Comparison of ENCODE assay signal across 18 cellular contexts in genomic region chr17:44193326-44194084, GRCh38. TPM values are rescaled to one million over a fixed set of nuclear protein-coding genes. Genes with fewer than 3 reads are reported as not detected.
DNase-seq lines count a peak whose midpoint lies in the region; ATAC-seq and TF ChIP-seq lines count a peak whose summit lies in the region.
"Had no signal": no experiment of that assay in that cellular context is flagged by ENCODE, and none has a peak within 500 bp of the region (broad histone marks: within the 10 kb centered on the region; RNA-seq: fewer than 3 reads in every experiment).

No MANE protein-coding gene starts in this region.

- no peak overlapping the region for H3K27ac ChIP-seq in CD4-positive, alpha-beta T cell (ENCODE audit: low read depth, low read length)
- H3K27ac ChIP-seq in HEK293 (ENCODE audit: extremely low read depth, low read depth, low read length) (peak overlapping the region; percentile 71), neutrophil (peak overlapping the region; percentile 42)
- H3K27ac ChIP-seq: pancreas had no signal

- no peak for DNase-seq in CD4-positive, alpha-beta T cell
- DNase-seq in activated effector memory CD4-positive, alpha-beta T cell treated with anti-CD3 and anti-CD28 coated beads, Interleukin-2, amount 50 U/mL, for 16 hours = no peak
- DNase-seq in cerebellar cortex (ENCODE audit: low spot score) = no peak
- DNase-seq in DMS 273 (lab: John Stamatoyannopoulos, UW; ENCODE audit: unreplicated experiment) = no peak
- DNase-seq: DMS79 treated with DMSO at 0.1 percent for 48 hours; effector CD4-positive, alpha-beta T cell; mucosa of descending colon; NCI-H1105; NCI-H82; RPMI8226; stimulated activated CD4-positive, alpha-beta T cell treated with anti-CD3 and anti-CD28 coated beads, Interleukin-4, amount 100 ng/mL, for 1 hour; transverse colon had no signal

- no peaks in the 10 kb centered on the region for H3K4me1 ChIP-seq in HEK293 (ENCODE audit: control insufficient read depth, insufficient read depth, low read length)
- H3K4me1 ChIP-seq in neutrophil (ENCODE audit: control insufficient read depth in 1 of 2, insufficient read depth in 1 of 2, low read depth in 1 of 2, low read length in 1 of 2) = peaks cover 26 to 32% of the 10 kb centered on the region in 2 experiments

- no peaks in the 10 kb centered on the region for H3K9me3 Mint-ChIP-seq in CD4-positive, alpha-beta T cell
- no peaks in the 10 kb centered on the region for H3K9me3 Mint-ChIP-seq in dendritic cell treated with granulocyte-macrophage colony-stimulating factor and Interleukin-4, amounts not matched to agents 40 ng/mL and 50 ng/mL, for 4 days
- H3K9me3 Mint-ChIP-seq: activated naive CD4-positive, alpha-beta T cell treated with anti-CD3 and anti-CD28 coated beads, Interleukin-2, amount 50 U/mL, for 24 hours had no signal

- peak overlapping the region; percentile 34 for H3K4me3 Mint-ChIP-seq in CD4-positive, alpha-beta T cell
- H3K4me3 Mint-ChIP-seq in dendritic cell treated with granulocyte-macrophage colony-stimulating factor and Interleukin-4, amounts not matched to agents 40 ng/mL and 50 ng/mL, for 4 days = no peak overlapping the region
- H3K4me3 Mint-ChIP-seq: activated naive CD4-positive, alpha-beta T cell treated with anti-CD3 and anti-CD28 coated beads, Interleukin-2, amount 50 U/mL, for 24 hours had no signal

- no peaks in the 10 kb centered on the region for H3K27me3 Mint-ChIP-seq in CD4-positive, alpha-beta T cell
- no peaks in the 10 kb centered on the region for H3K27me3 Mint-ChIP-seq in dendritic cell treated with granulocyte-macrophage colony-stimulating factor and Interleukin-4, amounts not matched to agents 40 ng/mL and 50 ng/mL, for 4 days
- H3K27me3 Mint-ChIP-seq: activated naive CD4-positive, alpha-beta T cell treated with anti-CD3 and anti-CD28 coated beads, Interleukin-2, amount 50 U/mL, for 24 hours had no signal

- ATAC-seq in CD4-positive, alpha-beta T cell (ENCODE audit: poor library complexity) = no peak
- ATAC-seq: mucosa of descending colon had no signal

- H3K27ac Mint-ChIP-seq in CD4-positive, alpha-beta T cell = no peak overlapping the region
- H3K27ac Mint-ChIP-seq in dendritic cell treated with granulocyte-macrophage colony-stimulating factor and Interleukin-4, amounts not matched to agents 40 ng/mL and 50 ng/mL, for 4 days = peak overlapping the region; percentile 82

- no peaks in the 10 kb centered on the region for H3K9me3 ChIP-seq in CD4-positive, alpha-beta T cell (ENCODE audit: control insufficient read depth, low read length)
- H3K9me3 ChIP-seq in HEK293 (ENCODE audit: control insufficient read depth, insufficient read depth, low read depth, low read length) (no peaks in the 10 kb centered on the region), neutrophil (no peaks in the 10 kb centered on the region)
- H3K9me3 ChIP-seq: mucosa of descending colon, pancreas, transverse colon had no signal

- peaks cover 11 to 86% of the 10 kb centered on the region in 2 experiments; a peak in 2 of 3 replicates for H3K36me3 ChIP-seq in HEK293 (ENCODE audit: control insufficient read depth in 2 of 2, insufficient read depth in 1 of 2, low read length in 2 of 2)
- peaks cover 87% of the 10 kb centered on the region for H3K36me3 ChIP-seq in neutrophil

- no peak overlapping the region for H3K4me3 ChIP-seq in HEK293 (ENCODE audit: low read depth, low read length)
- no peak overlapping the region for H3K4me3 ChIP-seq in neutrophil (ENCODE audit: low read depth in 1 of 2, low read length in 1 of 2)
- H3K4me3 ChIP-seq: hepatocyte, mucosa of descending colon, pancreas, transverse colon had no signal

- H3K4me1 Mint-ChIP-seq in CD4-positive, alpha-beta T cell (ENCODE audit: low read depth) = peaks cover 26% of the 10 kb centered on the region
- H3K4me1 Mint-ChIP-seq in dendritic cell treated with granulocyte-macrophage colony-stimulating factor and Interleukin-4, amounts not matched to agents 40 ng/mL and 50 ng/mL, for 4 days (ENCODE audit: low read depth) = peaks cover 81% of the 10 kb centered on the region

- H3K27me3 ChIP-seq in CD4-positive, alpha-beta T cell (ENCODE audit: control insufficient read depth, insufficient read depth, low read length) = no peaks in the 10 kb centered on the region
- H3K27me3 ChIP-seq in neutrophil = no peaks in the 10 kb centered on the region
- H3K27me3 ChIP-seq: hepatocyte, pancreas, transverse colon had no signal

- CTCF ChIA-PET in CD4-positive, alpha-beta T cell (lab: Charles Lee) = no interaction called here
- CTCF ChIA-PET in HEK293 (lab: Yijun Ruan, JAX) = interaction anchor here (1.0 to 1.9 kb wide), 2 partner anchors 10 to 138 kb away, joined by 3 to 7 read pairs; no protein-coding TSS in a partner anchor

- no peak for TF ChIP-seq CTCF in CD4-positive, alpha-beta T cell (IDR thresholded peaks at IDR 0.05)
- TF ChIP-seq CTCF in HEK293 (tag by site-specific recombination; IDR thresholded peaks at IDR 0.05) (no peak), neutrophil (IDR thresholded peaks at IDR 0.05) (no peak)

- POLR2A ChIA-PET in CD4-positive, alpha-beta T cell (lab: Charles Lee) = interaction anchor here (1.0 kb wide), 1 partner anchor 26 kb away, joined by 3 read pairs; no protein-coding TSS in a partner anchor
- POLR2A ChIA-PET in HEK293 (lab: Yijun Ruan, JAX) = no interaction called here

- intact Hi-C loops in CD4-positive, alpha-beta T cell (cut with DNase I, micrococcal nuclease) = no loop called here
- intact Hi-C loops in dendritic cell treated with granulocyte-macrophage colony-stimulating factor and Interleukin-4, amounts not matched to agents 40 ng/mL and 50 ng/mL, for 4 days (cut with micrococcal nuclease) = no loop called here

- H3K36me3 Mint-ChIP-seq in CD4-positive, alpha-beta T cell (ENCODE audit: low read depth) = peaks cover 78% of the 10 kb centered on the region
- H3K36me3 Mint-ChIP-seq in dendritic cell treated with granulocyte-macrophage colony-stimulating factor and Interleukin-4, amounts not matched to agents 40 ng/mL and 50 ng/mL, for 4 days (ENCODE audit: low read depth) = peaks cover 97% of the 10 kb centered on the region

TF ChIP-seq in HEK293, 187 proteins besides CTCF, POLR2A, EP300 and RAD21:
- TF ChIP-seq ZNF600 (tag by site-specific recombination; IDR thresholded peaks at IDR 0.05) = peak; percentile 30; the same call in 1 of the 2 replicates
- TF ChIP-seq SCRT2 (tag by site-specific recombination; IDR thresholded peaks at IDR 0.05) = no peak
- no peak for TF ChIP-seq ZNF146 (tag by site-specific recombination; IDR thresholded peaks at IDR 0.05)
- 0 out of 2 replicates have a peak, but pooled peaks have one; percentile 13 for TF ChIP-seq ZFHX2 (tag by site-specific recombination; conservative IDR thresholded peaks at IDR 0.05)
- peak; percentile 56; the same call in 1 of the 2 replicates for TF ChIP-seq ZNF341 (tag by site-specific recombination; IDR thresholded peaks at IDR 0.05; ENCODE audit: low read depth)
- TF ChIP-seq, protein P1, sequence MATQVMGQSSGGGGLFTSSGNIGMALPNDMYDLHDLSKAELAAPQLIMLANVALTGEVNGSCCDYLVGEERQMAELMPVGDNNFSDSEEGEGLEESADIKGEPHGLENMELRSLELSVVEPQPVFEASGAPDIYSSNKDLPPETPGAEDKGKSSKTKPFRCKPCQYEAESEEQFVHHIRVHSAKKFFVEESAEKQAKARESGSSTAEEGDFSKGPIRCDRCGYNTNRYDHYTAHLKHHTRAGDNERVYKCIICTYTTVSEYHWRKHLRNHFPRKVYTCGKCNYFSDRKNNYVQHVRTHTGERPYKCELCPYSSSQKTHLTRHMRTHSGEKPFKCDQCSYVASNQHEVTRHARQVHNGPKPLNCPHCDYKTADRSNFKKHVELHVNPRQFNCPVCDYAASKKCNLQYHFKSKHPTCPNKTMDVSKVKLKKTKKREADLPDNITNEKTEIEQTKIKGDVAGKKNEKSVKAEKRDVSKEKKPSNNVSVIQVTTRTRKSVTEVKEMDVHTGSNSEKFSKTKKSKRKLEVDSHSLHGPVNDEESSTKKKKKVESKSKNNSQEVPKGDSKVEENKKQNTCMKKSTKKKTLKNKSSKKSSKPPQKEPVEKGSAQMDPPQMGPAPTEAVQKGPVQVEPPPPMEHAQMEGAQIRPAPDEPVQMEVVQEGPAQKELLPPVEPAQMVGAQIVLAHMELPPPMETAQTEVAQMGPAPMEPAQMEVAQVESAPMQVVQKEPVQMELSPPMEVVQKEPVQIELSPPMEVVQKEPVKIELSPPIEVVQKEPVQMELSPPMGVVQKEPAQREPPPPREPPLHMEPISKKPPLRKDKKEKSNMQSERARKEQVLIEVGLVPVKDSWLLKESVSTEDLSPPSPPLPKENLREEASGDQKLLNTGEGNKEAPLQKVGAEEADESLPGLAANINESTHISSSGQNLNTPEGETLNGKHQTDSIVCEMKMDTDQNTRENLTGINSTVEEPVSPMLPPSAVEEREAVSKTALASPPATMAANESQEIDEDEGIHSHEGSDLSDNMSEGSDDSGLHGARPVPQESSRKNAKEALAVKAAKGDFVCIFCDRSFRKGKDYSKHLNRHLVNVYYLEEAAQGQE (tag by site-specific recombination; IDR thresholded peaks at IDR 0.05) = 0 out of 2 replicates have a peak, but pooled peaks have one; percentile 16
- TF ChIP-seq ZNF398 (tag by site-specific recombination; IDR thresholded peaks at IDR 0.05) = peak; percentile 90
- TF ChIP-seq ZNF324 (tag by site-specific recombination; IDR thresholded peaks at IDR 0.05) = no peak
- no peak for TF ChIP-seq ZNF157 (tag by site-specific recombination; IDR thresholded peaks at IDR 0.05)
- TF ChIP-seq KLF16 (tag by site-specific recombination; IDR thresholded peaks at IDR 0.05) = no peak
- no peak for TF ChIP-seq ZSCAN16 (tag by site-specific recombination; IDR thresholded peaks at IDR 0.05)

RNA-seq across cellular contexts. Expression of gene ATXN7L3, which starts 6.2 kb away (rescaled TPM):
- total RNA-seq in CD4-positive, alpha-beta T cell = 10 to 100 TPM; 85.2 to 99.2 TPM

RNA-seq across cellular contexts. Expression of gene TMUB2, which starts 6.7 kb away (rescaled TPM):
- 10 to 100 TPM; 33.3 to 34.8 TPM for total RNA-seq in CD4-positive, alpha-beta T cell

RNA-seq across cellular contexts. Expression of gene ASB16, which starts 23.0 kb away (rescaled TPM):
- total RNA-seq in CD4-positive, alpha-beta T cell = under 1 TPM in 1 of 2 experiments, not detected in 1; 0.11 TPM

RNA-seq across cellular contexts. Expression of gene UBTF, which starts 26.0 kb away (rescaled TPM):
- total RNA-seq in CD4-positive, alpha-beta T cell = 100 to 1,000 TPM; 148 to 158 TPM

RNA-seq across cellular contexts. Expression of gene HROB, which starts 51.8 kb away (rescaled TPM):
- total RNA-seq in CD4-positive, alpha-beta T cell = 1 to 10 TPM; 1.6 TPM
